8 cellular contexts compared by ENCODE assay signal in the genomic region with DNA sequence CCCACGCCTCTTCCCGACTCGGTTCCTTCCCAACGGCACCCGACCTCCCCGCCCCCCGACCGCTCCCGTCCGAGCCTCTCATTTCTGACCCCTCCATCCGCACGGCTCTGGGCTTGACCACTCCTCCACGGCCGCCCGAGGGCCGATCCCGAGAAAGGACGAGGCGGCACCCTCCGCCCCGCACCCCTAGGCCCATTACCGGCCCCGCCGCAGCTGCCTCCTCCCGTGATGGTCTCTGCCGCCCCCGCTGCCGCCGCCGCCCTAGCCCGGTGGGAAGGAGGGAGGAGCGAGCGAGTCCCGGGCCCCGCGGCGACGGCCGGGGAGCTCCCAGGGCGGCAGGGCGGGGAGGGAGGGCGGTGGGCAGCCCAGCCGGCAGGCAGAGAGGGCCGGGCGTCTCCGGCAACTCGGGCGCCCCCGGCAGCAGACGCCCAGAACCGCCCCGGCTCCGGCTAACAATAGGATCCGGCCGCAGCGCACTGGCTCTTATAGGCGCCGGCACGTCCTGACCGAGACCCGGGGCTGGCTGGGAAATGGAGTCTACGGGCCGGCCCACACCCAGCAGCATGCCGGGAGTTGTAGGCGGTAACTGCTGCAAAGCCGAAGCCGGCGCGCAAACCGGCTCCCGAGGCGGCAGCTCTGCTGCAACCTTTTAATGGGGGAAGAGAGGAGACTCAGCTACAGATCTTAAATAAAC. TPM values are rescaled to one million over a fixed set of nuclear protein-coding genes. Genes with fewer than 3 reads are reported as not detected.
DNase-seq lines count a peak whose midpoint lies in the region; ATAC-seq and TF ChIP-seq lines count a peak whose summit lies in the region.

A gene with protein sequence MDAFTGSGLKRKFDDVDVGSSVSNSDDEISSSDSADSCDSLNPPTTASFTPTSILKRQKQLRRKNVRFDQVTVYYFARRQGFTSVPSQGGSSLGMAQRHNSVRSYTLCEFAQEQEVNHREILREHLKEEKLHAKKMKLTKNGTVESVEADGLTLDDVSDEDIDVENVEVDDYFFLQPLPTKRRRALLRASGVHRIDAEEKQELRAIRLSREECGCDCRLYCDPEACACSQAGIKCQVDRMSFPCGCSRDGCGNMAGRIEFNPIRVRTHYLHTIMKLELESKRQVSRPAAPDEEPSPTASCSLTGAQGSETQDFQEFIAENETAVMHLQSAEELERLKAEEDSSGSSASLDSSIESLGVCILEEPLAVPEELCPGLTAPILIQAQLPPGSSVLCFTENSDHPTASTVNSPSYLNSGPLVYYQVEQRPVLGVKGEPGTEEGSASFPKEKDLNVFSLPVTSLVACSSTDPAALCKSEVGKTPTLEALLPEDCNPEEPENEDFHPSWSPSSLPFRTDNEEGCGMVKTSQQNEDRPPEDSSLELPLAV (minus strand): TSS at position 457 of the 694 bp plus-strand sequence. CDS start 7,035 bp downstream, outside the sequence.

- CTCF ChIA-PET in AG04449 (lab: Yijun Ruan, JAX) (interaction anchor here (0.9 to 1.0 kb wide), 3 partner anchors 9 to 267 kb away, joined by 3 read pairs; no protein-coding TSS in a partner anchor), mammary epithelial cell (lab: Charles Lee; ENCODE audit: low non-redundant PET) (no interaction called here)

- H3K4me1 ChIP-seq in mammary epithelial cell (ENCODE audit: insufficient read depth, low read length) (peaks cover 8% of the 10 kb centered on the region), smooth muscle cell (ENCODE audit: low read depth) (peaks cover 19% of the 10 kb centered on the region)

- 0% methylated on average over 5 of the region's 72 CpGs for WGBS in mammary epithelial cell (ENCODE audit: low coverage, missing lambda C conversion rate)
- WGBS in smooth muscle cell (ENCODE audit: low lambda C conversion rate), result 3% methylated on average over 35 of the region's 72 CpGs

- no peaks in the 10 kb centered on the region for H3K27me3 ChIP-seq in WERI-Rb-1 (ENCODE audit: insufficient read depth, low read depth, severe bottlenecking)
- H3K27me3 ChIP-seq in mammary epithelial cell (ENCODE audit: insufficient read depth, low read length), result no peaks in the 10 kb centered on the region
- H3K27me3 ChIP-seq in smooth muscle cell (ENCODE audit: low read depth), result no peaks in the 10 kb centered on the region

- intact Hi-C loops in mammary epithelial cell (cut with micrococcal nuclease), result loop anchor here (1.0 to 2.0 kb wide), 4 partner anchors 35 to 155 kb away; a partner anchor contains a TSS

- no peaks in the 10 kb centered on the region for H4K20me1 ChIP-seq in mammary epithelial cell (ENCODE audit: insufficient read depth, low read length)
- H4K20me1 ChIP-seq in smooth muscle cell (ENCODE audit: low read depth), result peaks cover 34% of the 10 kb centered on the region

- no peaks in the 10 kb centered on the region for H3K9me3 ChIP-seq in WERI-Rb-1 (ENCODE audit: severe bottlenecking)
- H3K9me3 ChIP-seq in mammary epithelial cell (replicated peaks; ENCODE audit: insufficient read depth, low read length), result no peaks in the 10 kb centered on the region
- H3K9me3 ChIP-seq in smooth muscle cell (replicated peaks; ENCODE audit: low read depth), result no peaks in the 10 kb centered on the region

- peak within 1 kb of the TSS; percentile 89 for H3K27ac ChIP-seq in WERI-Rb-1
- peak within 1 kb of the TSS; percentile 52 for H3K27ac ChIP-seq in mammary epithelial cell (ENCODE audit: insufficient read depth, low read depth, low read length)
- H3K27ac ChIP-seq in smooth muscle cell (ENCODE audit: low read depth), result peak within 1 kb of the TSS; percentile 90

- TF ChIP-seq CTCF in AG04449 (IDR thresholded peaks at IDR 0.05; ENCODE audit: insufficient read depth, low read length, missing control alignments) (no peak), WERI-Rb-1 (IDR thresholded peaks at IDR 0.05; ENCODE audit: low read depth, low read length) (peak; percentile 15; the same call in 1 of the 2 replicates), mammary epithelial cell (conservative IDR thresholded peaks at IDR 0.05 in 1 of 2, IDR thresholded peaks at IDR 0.05 in 1 of 2; ENCODE audit: extremely low read depth in 1 of 2, insufficient read depth in 1 of 2, low read depth in 1 of 2, low read length in 2 of 2) (no peak), smooth muscle cell (IDR thresholded peaks at IDR 0.05; ENCODE audit: borderline replicate concordance, insufficient read depth, poor library complexity, severe bottlenecking) (no peak)

- H3K4me3 ChIP-seq in AG04449 (ENCODE audit: low read depth, low read length), result peak within 1 kb of the TSS; percentile 86
- peak within 1 kb of the TSS; percentile 75 for H3K4me3 ChIP-seq in WERI-Rb-1 (ENCODE audit: low read depth, low read length)
- peak within 1 kb of the TSS; percentile 86 to 94 (median 91) for H3K4me3 ChIP-seq in mammary epithelial cell (replicated peaks in 1 of 3; ENCODE audit: insufficient read depth in 1 of 3, low read depth in 2 of 3, low read length in 3 of 3)
- peak within 1 kb of the TSS; percentile 94 for H3K4me3 ChIP-seq in smooth muscle cell

- in situ Hi-C loops in mammary epithelial cell (cut with MboI; ENCODE audit: low sequenced_read_pairs in 2 of 2), result loop anchor here in 1 of 2 donors (25.0 kb wide), 1 partner anchor 254 kb away; a partner anchor contains a TSS

- peaks cover 8% of the 10 kb centered on the region for H3F3A ChIP-seq in smooth muscle cell (ENCODE audit: low read depth)

- H3K9ac ChIP-seq in mammary epithelial cell (ENCODE audit: insufficient read depth, low read length) (peak within 1 kb of the TSS; percentile 85), smooth muscle cell (ENCODE audit: low read depth) (peak within 1 kb of the TSS; percentile 94)

- no TSS peak for BruUV-seq in mammary epithelial cell (replicated peaks; lab: Mats Ljungman, UMichigan)

- POLR2A ChIA-PET in AG04449 (lab: Yijun Ruan, JAX), result interaction anchor here (0.6 to 2.3 kb wide), 29 partner anchors 8 to 310 kb away, joined by 3 to 20 read pairs (median 4); a partner anchor contains a TSS

- H3K4me2 ChIP-seq in mammary epithelial cell (ENCODE audit: insufficient read depth, low read depth, low read length) (peak within 1 kb of the TSS; percentile 91), smooth muscle cell (peak within 1 kb of the TSS; percentile 86)

- H2AFZ ChIP-seq in mammary epithelial cell (ENCODE audit: low read depth, low read length), result peak within 1 kb of the TSS; percentile 96
- H2AFZ ChIP-seq in smooth muscle cell (ENCODE audit: low read depth), result no peak within 1 kb of the TSS

- DNase-seq in AG04449 (ENCODE audit: low read depth, low spot score), result peak; percentile 64
- peak; percentile 95 for DNase-seq in NCI-H2227 (lab: John Stamatoyannopoulos, UW; ENCODE audit: unreplicated experiment)
- peak; percentile 98 for DNase-seq in WERI-Rb-1
- DNase-seq in mammary epithelial cell, result peak; percentile 92
- DNase-seq in iPS-NIHi11 (ENCODE audit: low spot score), result peak; percentile 98
- peak; percentile 91 for DNase-seq in smooth muscle cell (lab: John Stamatoyannopoulos, UW; ENCODE audit: unreplicated experiment)

- ATAC-seq in GM18873 (IDR thresholded peaks at IDR 0.05; ENCODE audit: low FRiP score, unreplicated experiment), result peak; percentile 91
- peak; percentile 97 for ATAC-seq in HG03139 (IDR thresholded peaks at IDR 0.05; ENCODE audit: unreplicated experiment)

- peaks cover 8% of the 10 kb centered on the region for H3K36me3 ChIP-seq in WERI-Rb-1
- no peaks in the 10 kb centered on the region for H3K36me3 ChIP-seq in mammary epithelial cell (ENCODE audit: insufficient read depth, low read length)
- no peaks in the 10 kb centered on the region for H3K36me3 ChIP-seq in smooth muscle cell (ENCODE audit: low read depth)

- H3K79me2 ChIP-seq in mammary epithelial cell (ENCODE audit: insufficient read depth, low read length) (peaks cover 34% of the 10 kb centered on the region), smooth muscle cell (ENCODE audit: low read depth) (peaks cover 42% of the 10 kb centered on the region)

- dilution Hi-C loops in mammary epithelial cell (cut with HindIII; ENCODE audit: low sequenced_read_pairs), result no loop called here

RNA-seq across cellular contexts. Expression of the gene that starts here (rescaled TPM):
- total RNA-seq in mammary epithelial cell (10 to 100 TPM; 40.1 to 53.3 TPM), smooth muscle cell (33.8 and 37.2 TPM in 2 replicates)
- polyA plus RNA-seq in mammary epithelial cell (13.2 TPM), smooth muscle cell (26.3 and 27.2 TPM in 2 replicates)
- polyA minus RNA-seq in mammary epithelial cell, result 9.0 TPM

Comparison
In these comparisons a context has a peak if more than half of its experiments do, and no peak if none do; other contexts are left out.
1. Peak in every context shown above with its lines: DNase-seq, ATAC-seq, H3K4me3 ChIP-seq and H3K27ac ChIP-seq.